Comparison of ENCODE assay signal across 29 cellular contexts in the genomic region with DNA sequence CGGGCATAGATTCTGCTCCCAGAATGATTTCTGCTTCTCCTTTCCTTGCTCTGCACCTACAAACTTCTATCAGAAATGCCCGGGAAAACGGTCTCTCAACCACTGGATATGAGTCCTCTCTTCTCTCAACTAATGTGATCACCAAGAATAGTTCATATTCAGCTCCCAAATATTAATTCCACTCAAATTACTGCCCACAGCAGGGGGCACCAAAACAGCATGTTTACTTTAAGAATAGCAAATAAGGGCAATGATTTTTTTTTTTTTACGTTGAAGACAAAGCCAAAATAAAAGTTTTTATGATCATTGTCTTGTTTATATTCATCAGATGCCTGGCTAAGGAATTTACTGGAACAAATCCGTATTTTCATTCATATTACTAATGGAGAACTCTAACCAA.
A peak's percentile ranks its signal among the peaks of the same experiment; 100 is the strongest.
DNase-seq lines count a peak whose midpoint lies in the region; ATAC-seq and TF ChIP-seq lines count a peak whose summit lies in the region.
"Had no signal": no experiment of that assay in that cellular context is flagged by ENCODE, and none has a peak within 500 bp of the region (broad histone marks: within the 10 kb centered on the region; RNA-seq: fewer than 3 reads in every experiment).

No MANE protein-coding gene starts in this region.

- H3K9me3 ChIP-seq in CD4-positive, alpha-beta T cell (ENCODE audit: control insufficient read depth, low read length), result no peaks in the 10 kb centered on the region
- H3K9me3 ChIP-seq: lower lobe of right lung, psoas muscle, SK-N-SH, thoracic aorta had no signal

- H3K9me3 Mint-ChIP-seq in activated naive CD4-positive, alpha-beta T cell treated with anti-CD3 and anti-CD28 coated beads, Interleukin-2, amount 10 ng/mL, durations not matched to agents 7 days and 5 days, result no peaks in the 10 kb centered on the region
- H3K9me3 Mint-ChIP-seq in HFFc6, result no peaks in the 10 kb centered on the region
- no peaks in the 10 kb centered on the region for H3K9me3 Mint-ChIP-seq in CD4-positive, alpha-beta T cell
- H3K9me3 Mint-ChIP-seq: effector memory CD8-positive, alpha-beta T cell; naive thymus-derived CD8-positive, alpha-beta T cell; stimulated activated naive CD8-positive, alpha-beta T cell treated with anti-CD3 and anti-CD28 coated beads, Interleukin-15, Interleukin-2, amounts not matched to agents 100 ng/mL and 50 ng/mL, for 24 hours had no signal

- intact Hi-C loops in CD4-positive, alpha-beta T cell (cut with DNase I, micrococcal nuclease), result no loop called here

- H3K27me3 Mint-ChIP-seq in activated naive CD4-positive, alpha-beta T cell treated with anti-CD3 and anti-CD28 coated beads, Interleukin-2, amount 10 ng/mL, durations not matched to agents 7 days and 5 days, result peaks cover 24% of the 10 kb centered on the region
- peaks cover 14% of the 10 kb centered on the region; the same call in 1 of the 2 replicates for H3K27me3 Mint-ChIP-seq in HFFc6 (ENCODE audit: insufficient read depth)
- H3K27me3 Mint-ChIP-seq in CD4-positive, alpha-beta T cell, result no peaks in the 10 kb centered on the region
- H3K27me3 Mint-ChIP-seq: effector memory CD8-positive, alpha-beta T cell; naive thymus-derived CD8-positive, alpha-beta T cell; stimulated activated naive CD8-positive, alpha-beta T cell treated with anti-CD3 and anti-CD28 coated beads, Interleukin-15, Interleukin-2, amounts not matched to agents 100 ng/mL and 50 ng/mL, for 24 hours had no signal

- H3K27ac ChIP-seq in CD4-positive, alpha-beta T cell (ENCODE audit: low read depth, low read length), result no peak overlapping the region
- H3K27ac ChIP-seq: BLaER1 treated with 17β-estradiol and CSF1 and Interleukin-3, amounts not matched to agents 10 nM and 100 nM; coronary artery; heart right ventricle; lower lobe of right lung; psoas muscle; thoracic aorta had no signal

- CTCF ChIA-PET in activated naive CD4-positive, alpha-beta T cell treated with anti-CD3 and anti-CD28 coated beads, Interleukin-2, amount 10 ng/mL, durations not matched to agents 7 days and 5 days (lab: Charles Lee), result interaction anchor here (0.7 to 1.7 kb wide), 2 partner anchors 114 to 129 kb away, joined by 3 to 5 read pairs; no protein-coding TSS in a partner anchor
- CTCF ChIA-PET in CD4-positive, alpha-beta T cell (lab: Charles Lee), result no interaction called here

- peak; percentile 18; the same call in 1 of the 2 replicates for TF ChIP-seq CTCF in HFFc6 (IDR thresholded peaks at IDR 0.05)
- peak; percentile 9 for TF ChIP-seq CTCF in fibroblast of pulmonary artery (IDR thresholded peaks at IDR 0.05; ENCODE audit: low read length, missing control alignments)
- TF ChIP-seq CTCF in CD4-positive, alpha-beta T cell (IDR thresholded peaks at IDR 0.05), result no peak

- ATAC-seq in GM21723 (IDR thresholded peaks at IDR 0.05; ENCODE audit: unreplicated experiment) (no peak), GM21423 (IDR thresholded peaks at IDR 0.05; ENCODE audit: unreplicated experiment) (no peak)
- no peak for ATAC-seq in CD4-positive, alpha-beta T cell (ENCODE audit: poor library complexity)
- ATAC-seq: effector memory CD8-positive, alpha-beta T cell; GM12878; heart right ventricle; HepG2; lower lobe of right lung; naive thymus-derived CD8-positive, alpha-beta T cell; psoas muscle had no signal

- H3K4me3 Mint-ChIP-seq in activated naive CD4-positive, alpha-beta T cell treated with anti-CD3 and anti-CD28 coated beads, Interleukin-2, amount 10 ng/mL, durations not matched to agents 7 days and 5 days, result no peak overlapping the region
- no peak overlapping the region for H3K4me3 Mint-ChIP-seq in HFFc6
- no peak overlapping the region for H3K4me3 Mint-ChIP-seq in CD4-positive, alpha-beta T cell
- H3K4me3 Mint-ChIP-seq: effector memory CD8-positive, alpha-beta T cell; naive thymus-derived CD8-positive, alpha-beta T cell; stimulated activated naive CD8-positive, alpha-beta T cell treated with anti-CD3 and anti-CD28 coated beads, Interleukin-15, Interleukin-2, amounts not matched to agents 100 ng/mL and 50 ng/mL, for 24 hours had no signal

- H3K36me3 Mint-ChIP-seq in activated naive CD4-positive, alpha-beta T cell treated with anti-CD3 and anti-CD28 coated beads, Interleukin-2, amount 10 ng/mL, durations not matched to agents 7 days and 5 days, result no peaks in the 10 kb centered on the region
- H3K36me3 Mint-ChIP-seq in HFFc6 (ENCODE audit: low read depth), result no peaks in the 10 kb centered on the region
- H3K36me3 Mint-ChIP-seq in CD4-positive, alpha-beta T cell (ENCODE audit: low read depth), result no peaks in the 10 kb centered on the region
- H3K36me3 Mint-ChIP-seq: naive thymus-derived CD8-positive, alpha-beta T cell had no signal

- DNase-seq in activated naive CD4-positive, alpha-beta T cell treated with anti-CD3 and anti-CD28 coated beads, Interleukin-2, amount 10 ng/mL, durations not matched to agents 7 days and 5 days, result peak; percentile 33
- DNase-seq in activated naive CD4-positive, alpha-beta T cell treated with Interleukin-2 at 50 U/mL for 16 hours, result no peak
- no peak for DNase-seq in HFFc6
- DNase-seq in RPMI8226, result peak; percentile 39
- DNase-seq in fibroblast of pulmonary artery (ENCODE audit: low read depth), result no peak
- DNase-seq in CD4-positive, alpha-beta T cell, result no peak
- DNase-seq: activated effector memory CD4-positive, alpha-beta T cell treated with Interleukin-2 at 50 U/mL for 16 hours; foreskin melanocyte; GOT3; heart right ventricle; lower lobe of right lung; naive thymus-derived CD8-positive, alpha-beta T cell; NCI-H1092 treated with DMSO at 0.1 percent for 48 hours; NCI-H1930; NCI-H2227 treated with DMSO at 0.1 percent for 48 hours; NCI-H526 treated with DMSO at 0.1 percent for 48 hours; nucleus accumbens; psoas muscle; SK-N-SH; T-helper 9 cell had no signal

- H3K27ac Mint-ChIP-seq in activated naive CD4-positive, alpha-beta T cell treated with anti-CD3 and anti-CD28 coated beads, Interleukin-2, amount 10 ng/mL, durations not matched to agents 7 days and 5 days, result no peak overlapping the region
- no peak overlapping the region for H3K27ac Mint-ChIP-seq in HFFc6
- H3K27ac Mint-ChIP-seq in CD4-positive, alpha-beta T cell, result no peak overlapping the region
- H3K27ac Mint-ChIP-seq: stimulated activated naive CD8-positive, alpha-beta T cell treated with anti-CD3 and anti-CD28 coated beads, Interleukin-15, Interleukin-2, amounts not matched to agents 100 ng/mL and 50 ng/mL, for 24 hours had no signal

- H3K27me3 ChIP-seq in CD4-positive, alpha-beta T cell (ENCODE audit: control insufficient read depth, insufficient read depth, low read length), result no peaks in the 10 kb centered on the region
- H3K27me3 ChIP-seq: BLaER1 treated with 17β-estradiol and CSF1 and Interleukin-3, amounts not matched to agents 10 nM and 100 nM had no signal

- POLR2A ChIA-PET in CD4-positive, alpha-beta T cell (lab: Charles Lee), result interaction anchor here (0.6 to 2.3 kb wide), 5 partner anchors 17 to 146 kb away, joined by 3 to 9 read pairs (median 4); no protein-coding TSS in a partner anchor

- H3K4me3 ChIP-seq in fibroblast of pulmonary artery (replicated peaks; ENCODE audit: low read depth, low read length), result no peak overlapping the region
- H3K4me3 ChIP-seq: BLaER1 treated with 17β-estradiol and CSF1 and Interleukin-3, amounts not matched to agents 10 nM and 100 nM; coronary artery; GM12878; heart right ventricle; lower lobe of right lung; psoas muscle; thoracic aorta had no signal

- H3K4me1 Mint-ChIP-seq in activated naive CD4-positive, alpha-beta T cell treated with anti-CD3 and anti-CD28 coated beads, Interleukin-2, amount 10 ng/mL, durations not matched to agents 7 days and 5 days, result no peaks in the 10 kb centered on the region
- H3K4me1 Mint-ChIP-seq in HFFc6 (ENCODE audit: low read depth), result no peaks in the 10 kb centered on the region
- no peaks in the 10 kb centered on the region for H3K4me1 Mint-ChIP-seq in CD4-positive, alpha-beta T cell (ENCODE audit: low read depth)

Comparison
In these comparisons a context has a peak if more than half of its experiments do, and no peak if none do; other contexts are left out.
1. DNase-seq: peak in activated naive CD4-positive, alpha-beta T cell treated with anti-CD3 and anti-CD28 coated beads, Interleukin-2, amount 10 ng/mL, durations not matched to agents 7 days and 5 days (single experiment) and RPMI8226 (single experiment); none in activated naive CD4-positive, alpha-beta T cell treated with Interleukin-2 at 50 U/mL for 16 hours (single experiment), HFFc6 (single experiment), fibroblast of pulmonary artery (single experiment) and CD4-positive, alpha-beta T cell (0 of 10).